Comparison of ENCODE assay signal across 11 cellular contexts in genomic region chr11:123308077-123308476, GRCh38.
DNase-seq lines count a peak whose midpoint lies in the region; ATAC-seq, FAIRE-seq and TF ChIP-seq lines count a peak whose summit lies in the region.
"Had no signal": no experiment of that assay in that cellular context is flagged by ENCODE, and none has a peak within 500 bp of the region (broad histone marks: within the 10 kb centered on the region; RNA-seq: fewer than 3 reads in every experiment).

No MANE protein-coding gene starts in this region.

- no peak overlapping the region for H3K4me3 Mint-ChIP-seq in progenitor cell of endocrine pancreas (ENCODE audit: low read depth)
- H3K4me3 Mint-ChIP-seq in endothelial cell (ENCODE audit: unreplicated experiment): no peak overlapping the region
- H3K4me3 Mint-ChIP-seq: type B pancreatic cell had no signal

- no peak overlapping the region for H3K27ac ChIP-seq in GM12878 (ENCODE audit: control insufficient read depth, insufficient read depth)
- H3K27ac ChIP-seq: SJSA1 had no signal

- no peaks in the 10 kb centered on the region; a peak in 1 of 4 replicates for H3K27me3 ChIP-seq in GM12878 (replicated peaks in 1 of 2; ENCODE audit: control insufficient read depth in 2 of 2, insufficient read depth in 2 of 2, low read length in 1 of 2)
- H3K27me3 ChIP-seq: SJSA1 had no signal

- H3K4me3 ChIP-seq in GM12878: no peak overlapping the region
- H3K4me3 ChIP-seq: SJSA1 had no signal

- H3K9me3 Mint-ChIP-seq in progenitor cell of endocrine pancreas (ENCODE audit: low read depth): no peaks in the 10 kb centered on the region
- H3K9me3 Mint-ChIP-seq in endothelial cell (ENCODE audit: unreplicated experiment): no peaks in the 10 kb centered on the region
- H3K9me3 Mint-ChIP-seq: type B pancreatic cell had no signal

- H3K27ac Mint-ChIP-seq in progenitor cell of endocrine pancreas (no peak overlapping the region), endothelial cell (ENCODE audit: unreplicated experiment) (no peak overlapping the region)
- H3K27ac Mint-ChIP-seq: type B pancreatic cell had no signal

- POLR2A ChIA-PET in GM12878 (lab: Charles Lee): interaction anchor here (0.5 to 1.5 kb wide), 3 partner anchors 70 to 1898 kb away, joined by 3 to 7 read pairs (median 4); no protein-coding TSS in a partner anchor

- SMC1A ChIA-PET in GM12878 (lab: Charles Lee; ENCODE audit: uncharacterized antibody, unreplicated experiment): interaction anchor here (0.8 to 2.0 kb wide), 11 partner anchors 23 to 176 kb away, joined by 3 to 7 read pairs (median 4); partner anchors contain the start of gene GRAMD1B

- H3K4me2 ChIP-seq in GM12878 (ENCODE audit: control insufficient read depth, insufficient read depth): no peak overlapping the region

- RAD21 ChIA-PET in GM12878 (lab: Charles Lee; ENCODE audit: unreplicated experiment): interaction anchor here (1.2 to 3.3 kb wide), 4 partner anchors 46 to 171 kb away, joined by 3 to 14 read pairs (median 8); no protein-coding TSS in a partner anchor

- in situ Hi-C loops in GM12878 (cut with MboI): no loop called here

- WGBS in GM12878 (ENCODE audit: insufficient coverage, insufficient replicate concordance, low lambda C conversion rate, missing lambda C conversion rate): 57% methylated on average over 7 of the region's 7 CpGs

- no peaks in the 10 kb centered on the region for H3K36me3 ChIP-seq in GM12878 (ENCODE audit: control insufficient read depth in 2 of 2, insufficient read depth in 2 of 2, low read length in 1 of 2)
- H3K36me3 ChIP-seq: SJSA1 had no signal

- no peaks in the 10 kb centered on the region for H4K20me1 ChIP-seq in GM12878 (ENCODE audit: control insufficient read depth, insufficient read depth)

- no peak overlapping the region for H3K9ac ChIP-seq in GM12878 (ENCODE audit: control insufficient read depth, insufficient read depth, low read length)

- H3K36me3 Mint-ChIP-seq in progenitor cell of endocrine pancreas (ENCODE audit: insufficient read depth): no peaks in the 10 kb centered on the region
- H3K36me3 Mint-ChIP-seq in endothelial cell (ENCODE audit: low read depth, unreplicated experiment): no peaks in the 10 kb centered on the region
- H3K36me3 Mint-ChIP-seq: type B pancreatic cell had no signal

- TF ChIP-seq EP300 in GM12878 (IDR thresholded peaks at IDR 0.05; ENCODE audit: borderline replicate concordance in 1 of 2, control insufficient read depth in 1 of 2, low read depth in 2 of 2, low read length in 2 of 2): no peak

- H3K4me1 Mint-ChIP-seq in progenitor cell of endocrine pancreas (ENCODE audit: low read depth) (peaks cover 6% of the 10 kb centered on the region), endothelial cell (ENCODE audit: unreplicated experiment) (peaks cover 34% of the 10 kb centered on the region)

- no peaks in the 10 kb centered on the region for H3K9me3 ChIP-seq in GM12878 (replicated peaks; ENCODE audit: control insufficient read depth, insufficient read depth, low read length)
- H3K9me3 ChIP-seq: SJSA1 had no signal

- intact Hi-C loops in GM12878 (cut with micrococcal nuclease; ENCODE audit: unreplicated experiment): no loop called here

- H2AFZ ChIP-seq in GM12878 (ENCODE audit: control insufficient read depth, low read depth, low read length): no peak overlapping the region

- BruUV-seq in GM12878 (replicated peaks; lab: Mats Ljungman, UMichigan): no TSS peak

- TF ChIP-seq POLR2A in GM12878 (IDR thresholded peaks at IDR 0.05; ENCODE audit: low read depth, low read length): no peak

- no peaks in the 10 kb centered on the region for H3K79me2 ChIP-seq in GM12878 (ENCODE audit: control insufficient read depth, insufficient read depth, low read length)

- TF ChIP-seq CTCF in GM12878 (IDR thresholded peaks at IDR 0.05 in 2 of 3, conservative IDR thresholded peaks at IDR 0.05 in 1 of 3; ENCODE audit: control insufficient read depth in 2 of 3, extremely low read depth in 1 of 3, insufficient read depth in 1 of 3, low read depth in 3 of 3, low read length in 3 of 3) (no peak), progenitor cell of endocrine pancreas (IDR thresholded peaks at IDR 0.05; ENCODE audit: unreplicated experiment) (no peak), endothelial cell (IDR thresholded peaks at IDR 0.05; ENCODE audit: unreplicated experiment) (no peak)

- H3K27me3 Mint-ChIP-seq in progenitor cell of endocrine pancreas: peaks cover 49% of the 10 kb centered on the region
- peaks cover 5% of the 10 kb centered on the region for H3K27me3 Mint-ChIP-seq in endothelial cell (ENCODE audit: unreplicated experiment)

- no peak for FAIRE-seq in GM12878 (lab: Jason Lieb, UNC)

- peaks cover 12% of the 10 kb centered on the region for H3K4me1 ChIP-seq in GM12878 (ENCODE audit: control insufficient read depth, insufficient read depth, low read length)
- H3K4me1 ChIP-seq: SJSA1 had no signal

- CTCF ChIA-PET in GM12878 (lab: Yijun Ruan, JAX): interaction anchor here (0.8 to 2.2 kb wide), 14 partner anchors 9 to 269 kb away, joined by 3 to 10 read pairs (median 4); no protein-coding TSS in a partner anchor

- TF ChIP-seq RAD21 in GM12878 (IDR thresholded peaks at IDR 0.05; ENCODE audit: insufficient read depth, low read depth, low read length): no peak

- DNase-seq in GM04504 (ENCODE audit: low read depth) (peak; percentile 72), NCI-H2029 (lab: John Stamatoyannopoulos, UW) (peak; percentile 57), GM12878 (ENCODE audit: low read depth, low spot score) (peak; percentile 19), non-pigmented ciliary epithelial cell (ENCODE audit: low read depth) (peak; percentile 52), progenitor cell of endocrine pancreas (ENCODE audit: low spot score, unreplicated experiment) (no peak), endothelial cell (ENCODE audit: low spot score) (no peak)
- DNase-seq: stimulated activated CD4-positive, alpha-beta T cell treated with anti-CD3 and anti-CD28 coated beads, Interleukin-2, amount 100 ng/mL, for 48 hours had no signal

- ATAC-seq in GM12878 (peak; percentile 33), HG03378 (IDR thresholded peaks at IDR 0.05; ENCODE audit: unreplicated experiment) (no peak), HG03521 (IDR thresholded peaks at IDR 0.05; ENCODE audit: unreplicated experiment) (no peak)

TF ChIP-seq in GM12878, 131 proteins besides CTCF, POLR2A, EP300 and RAD21 (continues in another document):
- TF ChIP-seq IKZF1 (conservative IDR thresholded peaks at IDR 0.05): peak; percentile 54
- no peak for TF ChIP-seq CBFB (IDR thresholded peaks at IDR 0.05; ENCODE audit: low read depth)
- no peak for TF ChIP-seq SKIL (IDR thresholded peaks at IDR 0.05; ENCODE audit: low read depth, poor library complexity, severe bottlenecking)
- no peak for TF ChIP-seq CEBPZ (IDR thresholded peaks at IDR 0.05; ENCODE audit: low read depth, low read length)
- TF ChIP-seq SMC3 (IDR thresholded peaks at IDR 0.05; ENCODE audit: borderline replicate concordance, low read length): no peak
- no peak for TF ChIP-seq TCF3 (IDR thresholded peaks at IDR 0.05; ENCODE audit: borderline replicate concordance, insufficient read depth, low read depth, low read length)

Comparison
In these comparisons a context has a peak if more than half of its experiments do, and no peak if none do; other contexts are left out.
1. DNase-seq: peak in GM04504 (single experiment), NCI-H2029 (single experiment), GM12878 (single experiment) and non-pigmented ciliary epithelial cell (single experiment); none in progenitor cell of endocrine pancreas (single experiment) and endothelial cell (single experiment).